8 cellular contexts compared by ENCODE assay signal in the genomic region with DNA sequence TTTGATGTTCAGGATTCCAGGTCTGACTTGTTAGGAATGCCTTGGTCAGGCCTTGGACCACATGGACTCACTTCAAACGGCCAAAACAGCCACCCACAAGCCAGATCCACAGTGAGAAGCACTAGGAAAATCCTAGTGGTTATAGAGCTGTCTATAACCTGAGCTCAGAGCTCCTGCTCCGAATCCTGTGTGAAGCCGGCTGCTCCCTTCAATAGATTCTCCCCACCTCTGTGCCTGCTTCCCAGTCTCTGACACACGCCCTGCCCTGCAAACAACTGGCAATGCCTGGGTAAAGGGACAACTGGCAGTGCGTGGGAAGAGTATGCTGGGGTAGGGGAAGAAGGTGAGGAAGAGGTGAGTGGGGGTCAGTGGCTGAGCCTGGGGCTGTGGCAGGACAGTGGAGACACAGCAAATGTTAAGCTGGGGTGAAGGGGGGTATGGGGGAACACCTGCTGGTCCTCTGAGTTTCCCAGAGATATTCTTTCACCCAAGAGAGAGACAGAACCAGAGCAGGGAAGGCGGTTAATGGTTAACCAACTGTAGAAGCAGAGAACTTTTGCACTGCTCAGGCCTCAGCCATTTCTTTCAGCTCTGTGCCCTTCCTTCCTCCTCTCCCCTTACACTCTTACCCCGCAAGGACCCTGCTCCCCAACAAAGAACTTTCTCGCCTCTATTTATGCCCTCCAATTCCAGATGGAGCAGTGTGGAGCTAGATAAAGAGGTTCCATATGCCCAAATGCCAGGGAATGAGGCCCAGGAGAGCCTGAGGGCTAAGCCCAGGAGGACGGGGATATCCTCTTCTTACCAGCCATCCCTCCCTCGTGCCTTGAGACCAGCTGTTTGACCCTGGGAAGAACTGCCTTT. TPM values are rescaled to one million over a fixed set of nuclear protein-coding genes. Genes with fewer than 3 reads are reported as not detected.
DNase-seq lines count a peak whose midpoint lies in the region; ATAC-seq and TF ChIP-seq lines count a peak whose summit lies in the region.
"Had no signal": no experiment of that assay in that cellular context is flagged by ENCODE, and none has a peak within 500 bp of the region (broad histone marks: within the 10 kb centered on the region; RNA-seq: fewer than 3 reads in every experiment).

No MANE protein-coding gene starts in this region.

- H3F3A ChIP-seq in smooth muscle cell (ENCODE audit: low read depth) = peaks cover 5% of the 10 kb centered on the region

- peak overlapping the region; percentile 72 to 80 for H3K27ac ChIP-seq in liver (ENCODE audit: low read depth in 1 of 2, low read length in 2 of 2)
- H3K27ac ChIP-seq in smooth muscle cell (ENCODE audit: low read depth) = no peak overlapping the region

- H3K9ac ChIP-seq in liver (ENCODE audit: low read depth in 1 of 2, low read length in 2 of 2) = peak overlapping the region; percentile 24 to 64
- no peak overlapping the region for H3K9ac ChIP-seq in smooth muscle cell (ENCODE audit: low read depth)

- no peaks in the 10 kb centered on the region for H3K36me3 ChIP-seq in liver (ENCODE audit: control insufficient read depth in 4 of 4, insufficient read depth in 3 of 4, low read depth in 1 of 4, low read length in 3 of 4)
- no peaks in the 10 kb centered on the region for H3K36me3 ChIP-seq in smooth muscle cell (ENCODE audit: low read depth)

- H3K9me3 ChIP-seq in liver (ENCODE audit: control insufficient read depth in 4 of 4, low read length in 3 of 4) (no peaks in the 10 kb centered on the region), smooth muscle cell (replicated peaks; ENCODE audit: low read depth) (no peaks in the 10 kb centered on the region)

- DNase-seq in NCI-H69 (lab: John Stamatoyannopoulos, UW) (peak; percentile 36), chondrocyte (ENCODE audit: low spot score) (no peak), smooth muscle cell (lab: John Stamatoyannopoulos, UW; ENCODE audit: unreplicated experiment) (no peak), omental fat pad (ENCODE audit: low spot score) (no peak), amniotic stem cell (lab: John Stamatoyannopoulos, UW) (no peak)
- DNase-seq: T-helper 1 cell had no signal

- no peaks in the 10 kb centered on the region for H3K27me3 ChIP-seq in liver (ENCODE audit: control insufficient read depth in 4 of 4, insufficient read depth in 4 of 4, low read length in 3 of 4)
- H3K27me3 ChIP-seq in smooth muscle cell (ENCODE audit: low read depth) = no peaks in the 10 kb centered on the region

- no peaks in the 10 kb centered on the region for H3K9me3 Mint-ChIP-seq in chondrocyte (ENCODE audit: low read depth)

- peak overlapping the region; percentile 28 for H3K4me3 Mint-ChIP-seq in chondrocyte (ENCODE audit: unreplicated experiment)

- H4K20me1 ChIP-seq in smooth muscle cell (ENCODE audit: low read depth) = peaks cover 37% of the 10 kb centered on the region

- H3K4me3 ChIP-seq in liver (ENCODE audit: low read depth in 1 of 3, low read length in 3 of 3) (peak overlapping the region in 1 of 3 donors; percentile 5), smooth muscle cell (no peak overlapping the region)

- no peak overlapping the region for H2AFZ ChIP-seq in smooth muscle cell (ENCODE audit: low read depth)

- no peaks in the 10 kb centered on the region for H3K27me3 Mint-ChIP-seq in chondrocyte (ENCODE audit: low read depth)

- TF ChIP-seq CTCF in chondrocyte (IDR thresholded peaks at IDR 0.05) (no peak), liver (IDR thresholded peaks at IDR 0.05; ENCODE audit: low read depth, low read length, missing input control) (no peak), smooth muscle cell (IDR thresholded peaks at IDR 0.05; ENCODE audit: borderline replicate concordance, insufficient read depth, poor library complexity, severe bottlenecking) (no peak), omental fat pad (IDR thresholded peaks at IDR 0.05) (no peak)

- peaks cover 12 to 74% (median 64%) of the 10 kb centered on the region in 4 donors for H3K4me1 ChIP-seq in liver (ENCODE audit: control insufficient read depth in 4 of 4, insufficient read depth in 4 of 4, low read length in 3 of 4)
- H3K4me1 ChIP-seq in smooth muscle cell (ENCODE audit: low read depth) = peaks cover 56% of the 10 kb centered on the region

- peak overlapping the region; percentile 29 for H3K4me2 ChIP-seq in smooth muscle cell

- peaks cover 85% of the 10 kb centered on the region for H3K4me1 Mint-ChIP-seq in chondrocyte (ENCODE audit: low read depth)

- H3K36me3 Mint-ChIP-seq in chondrocyte (ENCODE audit: low read depth) = no peaks in the 10 kb centered on the region

- peak in 1 of 2 donors; percentile 23 for TF ChIP-seq RAD21 in liver (IDR thresholded peaks at IDR 0.05)

- H3K79me2 ChIP-seq in smooth muscle cell (ENCODE audit: low read depth) = peaks cover 55% of the 10 kb centered on the region

- peak overlapping the region; percentile 7 for H3K27ac Mint-ChIP-seq in chondrocyte (ENCODE audit: unreplicated experiment)

- WGBS in liver = 30% methylated on average over 10 of the region's 10 CpGs
- WGBS in smooth muscle cell (ENCODE audit: low lambda C conversion rate) = 81% methylated on average over 10 of the region's 10 CpGs

- ATAC-seq in omental fat pad (ENCODE audit: low FRiP score) = no peak
- ATAC-seq in HG02763 (IDR thresholded peaks at IDR 0.05; ENCODE audit: unreplicated experiment) = no peak

TF ChIP-seq in liver, 16 proteins besides CTCF, POLR2A, EP300 and RAD21:
- TF ChIP-seq, protein P1, sequence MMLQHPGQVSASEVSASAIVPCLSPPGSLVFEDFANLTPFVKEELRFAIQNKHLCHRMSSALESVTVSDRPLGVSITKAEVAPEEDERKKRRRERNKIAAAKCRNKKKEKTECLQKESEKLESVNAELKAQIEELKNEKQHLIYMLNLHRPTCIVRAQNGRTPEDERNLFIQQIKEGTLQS (IDR thresholded peaks at IDR 0.05) = no peak
- TF ChIP-seq YY1 (IDR thresholded peaks at IDR 0.05) (peak; percentile 83), NR2F2 (IDR thresholded peaks at IDR 0.05) (no peak), JUND (IDR thresholded peaks at IDR 0.05) (no peak), FOXA1 (IDR thresholded peaks at IDR 0.05) (no peak), RXRA (IDR thresholded peaks at IDR 0.05) (peak in 1 of 2 donors; percentile 69), HNF4G (IDR thresholded peaks at IDR 0.05) (peak; percentile 19), FOXA2 (IDR thresholded peaks at IDR 0.05) (no peak), EGR1 (IDR thresholded peaks at IDR 0.05; ENCODE audit: low read depth in 2 of 2) (peak; percentile 29 to 91), GABPA (IDR thresholded peaks at IDR 0.05 in 1 of 2, conservative IDR thresholded peaks at IDR 0.05 in 1 of 2) (no peak), TAF1 (conservative IDR thresholded peaks at IDR 0.05) (no peak), SP1 (IDR thresholded peaks at IDR 0.05) (peak; percentile 83), HNF4A (conservative IDR thresholded peaks at IDR 0.05) (peak; percentile 35 to 75)
- TF ChIP-seq, protein P2, sequence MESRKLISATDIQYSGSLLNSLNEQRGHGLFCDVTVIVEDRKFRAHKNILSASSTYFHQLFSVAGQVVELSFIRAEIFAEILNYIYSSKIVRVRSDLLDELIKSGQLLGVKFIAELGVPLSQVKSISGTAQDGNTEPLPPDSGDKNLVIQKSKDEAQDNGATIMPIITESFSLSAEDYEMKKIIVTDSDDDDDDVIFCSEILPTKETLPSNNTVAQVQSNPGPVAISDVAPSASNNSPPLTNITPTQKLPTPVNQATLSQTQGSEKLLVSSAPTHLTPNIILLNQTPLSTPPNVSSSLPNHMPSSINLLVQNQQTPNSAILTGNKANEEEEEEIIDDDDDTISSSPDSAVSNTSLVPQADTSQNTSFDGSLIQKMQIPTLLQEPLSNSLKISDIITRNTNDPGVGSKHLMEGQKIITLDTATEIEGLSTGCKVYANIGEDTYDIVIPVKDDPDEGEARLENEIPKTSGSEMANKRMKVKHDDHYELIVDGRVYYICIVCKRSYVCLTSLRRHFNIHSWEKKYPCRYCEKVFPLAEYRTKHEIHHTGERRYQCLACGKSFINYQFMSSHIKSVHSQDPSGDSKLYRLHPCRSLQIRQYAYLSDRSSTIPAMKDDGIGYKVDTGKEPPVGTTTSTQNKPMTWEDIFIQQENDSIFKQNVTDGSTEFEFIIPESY (IDR thresholded peaks at IDR 0.05) = no peak
- TF ChIP-seq, protein P3, sequence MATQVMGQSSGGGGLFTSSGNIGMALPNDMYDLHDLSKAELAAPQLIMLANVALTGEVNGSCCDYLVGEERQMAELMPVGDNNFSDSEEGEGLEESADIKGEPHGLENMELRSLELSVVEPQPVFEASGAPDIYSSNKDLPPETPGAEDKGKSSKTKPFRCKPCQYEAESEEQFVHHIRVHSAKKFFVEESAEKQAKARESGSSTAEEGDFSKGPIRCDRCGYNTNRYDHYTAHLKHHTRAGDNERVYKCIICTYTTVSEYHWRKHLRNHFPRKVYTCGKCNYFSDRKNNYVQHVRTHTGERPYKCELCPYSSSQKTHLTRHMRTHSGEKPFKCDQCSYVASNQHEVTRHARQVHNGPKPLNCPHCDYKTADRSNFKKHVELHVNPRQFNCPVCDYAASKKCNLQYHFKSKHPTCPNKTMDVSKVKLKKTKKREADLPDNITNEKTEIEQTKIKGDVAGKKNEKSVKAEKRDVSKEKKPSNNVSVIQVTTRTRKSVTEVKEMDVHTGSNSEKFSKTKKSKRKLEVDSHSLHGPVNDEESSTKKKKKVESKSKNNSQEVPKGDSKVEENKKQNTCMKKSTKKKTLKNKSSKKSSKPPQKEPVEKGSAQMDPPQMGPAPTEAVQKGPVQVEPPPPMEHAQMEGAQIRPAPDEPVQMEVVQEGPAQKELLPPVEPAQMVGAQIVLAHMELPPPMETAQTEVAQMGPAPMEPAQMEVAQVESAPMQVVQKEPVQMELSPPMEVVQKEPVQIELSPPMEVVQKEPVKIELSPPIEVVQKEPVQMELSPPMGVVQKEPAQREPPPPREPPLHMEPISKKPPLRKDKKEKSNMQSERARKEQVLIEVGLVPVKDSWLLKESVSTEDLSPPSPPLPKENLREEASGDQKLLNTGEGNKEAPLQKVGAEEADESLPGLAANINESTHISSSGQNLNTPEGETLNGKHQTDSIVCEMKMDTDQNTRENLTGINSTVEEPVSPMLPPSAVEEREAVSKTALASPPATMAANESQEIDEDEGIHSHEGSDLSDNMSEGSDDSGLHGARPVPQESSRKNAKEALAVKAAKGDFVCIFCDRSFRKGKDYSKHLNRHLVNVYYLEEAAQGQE (IDR thresholded peaks at IDR 0.05) = peak; percentile 61
- TF ChIP-seq, protein P4, sequence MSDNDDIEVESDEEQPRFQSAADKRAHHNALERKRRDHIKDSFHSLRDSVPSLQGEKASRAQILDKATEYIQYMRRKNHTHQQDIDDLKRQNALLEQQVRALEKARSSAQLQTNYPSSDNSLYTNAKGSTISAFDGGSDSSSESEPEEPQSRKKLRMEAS (IDR thresholded peaks at IDR 0.05) = no peak

RNA-seq across cellular contexts. Expression of a gene that starts 4.4 kb away (rescaled TPM):
- total RNA-seq in chondrocyte (22.0 to 37.9 TPM (median 24.9 TPM) in 3 replicates), liver (1 to 10 TPM; 2.8 to 9.2 TPM), smooth muscle cell (8.2 and 12.0 TPM in 2 replicates), omental fat pad (10 to 100 TPM; 21.7 to 67.9 (median 36.8) TPM)
- polyA plus RNA-seq in liver (1 to 10 TPM; 1.8 to 2.7 TPM), smooth muscle cell (8.7 and 15.7 TPM in 2 replicates)
